In genomic region chr11:76124905-76125566, GRCh38 we compare ENCODE assay signal across 17 cellular contexts.
DNase-seq lines count a peak whose midpoint lies in the region; ATAC-seq and TF ChIP-seq lines count a peak whose summit lies in the region.
"Had no signal": no experiment of that assay in that cellular context is flagged by ENCODE, and none has a peak within 500 bp of the region (broad histone marks: within the 10 kb centered on the region; RNA-seq: fewer than 3 reads in every experiment).

No MANE protein-coding gene starts in this region.

- H3K27ac ChIP-seq in BLaER1 (peak overlapping the region; percentile 21; the same call in 1 of the 2 replicates), dorsolateral prefrontal cortex (peak overlapping the region in 11 of 59 donors; percentile 1 to 62 (median 33))
- H3K27ac ChIP-seq: GM23248, prostate gland, RWPE1 had no signal

- ATAC-seq in GM18858 (IDR thresholded peaks at IDR 0.05; ENCODE audit: unreplicated experiment) (peak; percentile 51), HG03432 (IDR thresholded peaks at IDR 0.05; ENCODE audit: unreplicated experiment) (peak; percentile 61)

- peaks cover 60% of the 10 kb centered on the region for H3K4me1 ChIP-seq in BLaER1
- H3K4me1 ChIP-seq: prostate gland had no signal

- DNase-seq in cardiac fibroblast (ENCODE audit: low read depth in 2 of 2) = peak; percentile 9
- DNase-seq in erythroblast (lab: John Stamatoyannopoulos, UW) = no peak
- no peak for DNase-seq in T1000 (lab: John Stamatoyannopoulos, UW)
- DNase-seq in HuH-7 (ENCODE audit: low spot score) = no peak
- no peak for DNase-seq in dorsolateral prefrontal cortex
- DNase-seq: activated CD4-positive, alpha-beta T cell treated with anti-CD3 and anti-CD28 coated beads for 48 hours; activated T-cell treated with anti-CD3 and anti-CD28 coated beads, Interleukin-2, amount 50 U/mL, for 24 hours; GM23248; heart right ventricle; NCI-H187 treated with DMSO at 0.1 percent for 48 hours; stimulated activated CD4-positive, alpha-beta T cell treated with anti-CD3 and anti-CD28 coated beads, Interleukin-15, amount 100 ng/mL, for 24 hours; substantia nigra had no signal

- TF ChIP-seq POLR2A in erythroblast (IDR thresholded peaks at IDR 0.05; ENCODE audit: low read length) = no peak

- no peaks in the 10 kb centered on the region; the same call in 1 of the 2 replicates for H4K20me1 ChIP-seq in BLaER1

- H3K27me3 ChIP-seq in BLaER1 (no peaks in the 10 kb centered on the region), dorsolateral prefrontal cortex (no peaks in the 10 kb centered on the region)
- H3K27me3 ChIP-seq: heart right ventricle had no signal

- no peak for TF ChIP-seq CTCF in cardiac fibroblast (IDR thresholded peaks at IDR 0.05; ENCODE audit: low read depth, low read length)
- TF ChIP-seq CTCF in dorsolateral prefrontal cortex (IDR thresholded peaks at IDR 0.05 in 54 of 56, conservative IDR thresholded peaks at IDR 0.05 in 2 of 56; ENCODE audit: low read depth in 1 of 56, partially characterized antibody in 56 of 56) = no peak

- peaks cover 23% of the 10 kb centered on the region for H3K36me3 ChIP-seq in BLaER1
- H3K36me3 ChIP-seq: heart right ventricle, prostate gland had no signal

- H3K4me2 ChIP-seq in BLaER1 = peak overlapping the region; percentile 54

- H3K4me3 ChIP-seq in BLaER1 (no peak overlapping the region), cardiac fibroblast (replicated peaks in 1 of 2; ENCODE audit: low read depth in 2 of 2, low read length in 2 of 2) (no peak overlapping the region), dorsolateral prefrontal cortex (no peak overlapping the region)
- H3K4me3 ChIP-seq: GM23248, heart right ventricle, prostate gland had no signal

- 0 out of 2 replicates have a peak, but pooled peaks cover 4% of the 10 kb centered on the region for H3K9me3 ChIP-seq in BLaER1
- H3K9me3 ChIP-seq: heart right ventricle, prostate gland had no signal

- intact Hi-C loops in dorsolateral prefrontal cortex (cut with DNase I) = no loop called here

- no peak overlapping the region; the same call in 1 of the 2 replicates for H3K9ac ChIP-seq in BLaER1
- H3K9ac ChIP-seq: GM23248 had no signal

Comparison
In these comparisons a context has a peak if more than half of its experiments do, and no peak if none do; other contexts are left out.
1. DNase-seq: peak in cardiac fibroblast (2 of 2); none in erythroblast (0 of 2), T1000 (single experiment), HuH-7 (single experiment) and dorsolateral prefrontal cortex (0 of 10).